8 cellular contexts compared by ENCODE assay signal in the genomic region with DNA sequence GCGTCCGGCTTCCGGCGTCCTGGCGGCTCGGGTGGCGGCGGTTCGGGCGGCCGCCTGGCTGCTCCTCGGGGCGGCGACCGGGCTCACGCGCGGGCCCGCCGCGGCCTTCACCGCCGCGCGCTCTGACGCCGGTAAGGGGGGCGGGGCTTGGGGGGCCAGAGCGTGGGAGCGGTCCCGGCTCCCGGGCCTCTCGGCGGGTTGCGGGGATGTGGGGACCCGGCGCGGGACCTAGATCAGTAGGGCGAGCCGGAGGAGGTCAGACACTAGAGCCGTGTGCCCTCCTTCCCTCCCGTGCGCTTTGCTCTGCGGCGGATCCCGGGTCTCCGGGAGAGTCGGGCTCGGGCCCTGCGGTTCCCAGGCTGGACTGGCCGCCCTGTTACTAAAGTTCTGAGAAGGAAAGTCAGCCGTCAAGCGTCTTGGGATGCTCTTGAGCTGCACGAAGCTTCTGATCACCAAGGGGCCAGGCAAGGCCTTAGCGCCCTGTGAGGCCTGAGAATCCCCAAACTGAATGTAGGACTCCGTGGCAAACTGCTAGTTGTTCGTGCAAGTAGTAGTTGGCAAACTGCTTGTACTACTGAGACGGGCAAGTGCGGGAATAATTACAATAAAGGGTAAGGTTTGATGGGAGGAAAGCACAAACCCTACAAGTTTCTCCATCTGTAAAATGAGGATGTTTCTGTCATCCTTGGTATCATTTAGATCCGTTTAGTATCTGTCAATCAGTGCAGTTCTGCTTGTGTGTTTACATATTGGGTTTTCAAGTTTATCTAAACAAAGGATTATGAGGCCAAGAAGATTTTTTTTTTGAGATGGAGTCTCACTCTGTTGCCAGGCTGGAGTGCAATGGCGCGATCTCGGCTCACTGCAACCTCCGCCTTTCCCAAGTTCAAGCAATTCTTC. TPM values are rescaled to one million over a fixed set of nuclear protein-coding genes. Genes with fewer than 3 reads are reported as not detected.
DNase-seq lines count a peak whose midpoint lies in the region; ATAC-seq and TF ChIP-seq lines count a peak whose summit lies in the region.

No MANE protein-coding gene starts in this region.

- H3K36me3 ChIP-seq in CD4-positive, alpha-beta memory T cell (ENCODE audit: insufficient read depth, low read length): no peaks in the 10 kb centered on the region

- H3K36me3 Mint-ChIP-seq in CD4-positive, alpha-beta memory T cell: peaks cover 5 to 7% of the 10 kb centered on the region in 2 donors

- peaks cover 21% of the 10 kb centered on the region for H3K4me1 ChIP-seq in CD4-positive, alpha-beta memory T cell (ENCODE audit: insufficient read depth, low read length)

- H3K4me1 Mint-ChIP-seq in CD4-positive, alpha-beta memory T cell: peaks cover 14 to 33% (median 24%) of the 10 kb centered on the region in 4 donors

- H3K27me3 ChIP-seq in CD4-positive, alpha-beta memory T cell (ENCODE audit: insufficient read depth, low read length): no peaks in the 10 kb centered on the region

- no peaks in the 10 kb centered on the region for H3K9me3 Mint-ChIP-seq in CD4-positive, alpha-beta memory T cell

- H3K27me3 Mint-ChIP-seq in CD4-positive, alpha-beta memory T cell: no peaks in the 10 kb centered on the region

- peak overlapping the region; percentile 99 for H3K27ac ChIP-seq in CD4-positive, alpha-beta memory T cell (ENCODE audit: low read depth, low read length)

- intact Hi-C loops in CD4-positive, alpha-beta memory T cell (cut with micrococcal nuclease): loop anchor here (1.0 kb wide), 4 partner anchors 27 to 280 kb away; partner anchors contain the start of genes NCBP2, PAK2 and UBXN7
- intact Hi-C loops in left colon (cut with DNase I, micrococcal nuclease): no loop called here

- peak overlapping the region; percentile 90 to 97 (median 93) for H3K27ac Mint-ChIP-seq in CD4-positive, alpha-beta memory T cell

- POLR2A ChIA-PET in CD4-positive, alpha-beta memory T cell (lab: Charles Lee; ENCODE audit: partially characterized antibody): interaction anchor here (0.6 to 3.6 kb wide), 17 partner anchors 13 to 395 kb away, joined by 3 to 59 read pairs (median 5); partner anchors contain the start of genes DYNLT2B, FBXO45, NCBP2 and PAK2
- POLR2A ChIA-PET in GM10248 (lab: Yijun Ruan, JAX): interaction anchor here (1.0 to 2.0 kb wide), 2 partner anchors 27 to 28 kb away, joined by 3 to 7 read pairs; partner anchors contain the start of gene PAK2

- peak overlapping the region; percentile 74 to 88 (median 84) for H3K4me3 Mint-ChIP-seq in CD4-positive, alpha-beta memory T cell

- ATAC-seq in GM19455 (IDR thresholded peaks at IDR 0.05; ENCODE audit: unreplicated experiment) (peak; percentile 59), left colon (peak; percentile 82)

- CTCF ChIA-PET in CD4-positive, alpha-beta memory T cell (lab: Charles Lee; ENCODE audit: partially characterized antibody): interaction anchor here (1.2 to 1.9 kb wide), 3 partner anchors 28 to 104 kb away, joined by 3 to 9 read pairs (median 5); partner anchors contain the start of gene PAK2
- CTCF ChIA-PET in GM10248 (lab: Yijun Ruan, JAX): interaction anchor here (1.0 kb wide), 1 partner anchor 28 kb away, joined by 4 read pairs; no protein-coding TSS in a partner anchor

- H3K4me3 ChIP-seq in CD4-positive, alpha-beta memory T cell (ENCODE audit: low read length in 2 of 2): peak overlapping the region; percentile 7 to 68
- H3K4me3 ChIP-seq in cardiac fibroblast (replicated peaks in 1 of 2; ENCODE audit: low read depth in 2 of 2, low read length in 2 of 2): peak overlapping the region; percentile 71 to 90

- DNase-seq in CD4-positive, alpha-beta memory T cell: peak in 1 of 5 donors; percentile 73
- DNase-seq in HPDE6-E6E7 (ENCODE audit: extremely low spot score) (peak; percentile 27), T-helper 2 cell (peak in 4 of 5 experiments; percentile 50 to 69 (median 52)), cardiac fibroblast (ENCODE audit: low read depth in 2 of 2) (peak; percentile 67 to 74), left colon (peak; percentile 51 to 78), GM10248 (ENCODE audit: extremely low spot score) (no peak)
- DNase-seq in stimulated activated CD4-positive, alpha-beta T cell treated with anti-CD3 and anti-CD28 coated beads, Interleukin-1b, Interleukin-23, amount 100 ng/mL, for 1 hour (ENCODE audit: low read depth in 2 of 2): peak; percentile 39 to 53

- no peaks in the 10 kb centered on the region for H3K9me3 ChIP-seq in CD4-positive, alpha-beta memory T cell (ENCODE audit: control insufficient read depth in 1 of 2, low read length in 2 of 2)

- TF ChIP-seq CTCF in cardiac fibroblast (IDR thresholded peaks at IDR 0.05; ENCODE audit: low read depth, low read length) (no peak), GM10248 (IDR thresholded peaks at IDR 0.05; ENCODE audit: control extremely low read depth, extremely low read depth, low read depth, missing control alignments) (no peak)

RNA-seq across cellular contexts. Expression of gene PIGX, which starts 0.6 kb away (rescaled TPM):
- 10 to 100 TPM; 19.1 to 23.7 TPM for total RNA-seq in CD4-positive, alpha-beta memory T cell
- polyA plus RNA-seq in CD4-positive, alpha-beta memory T cell: 10 to 100 TPM; 34.1 to 37.4 TPM
- 10 to 100 TPM; 24.5 to 31.7 TPM for total RNA-seq in left colon

RNA-seq across cellular contexts. Expression of gene CEP19, which starts 0.7 kb away (rescaled TPM):
- 1 to 10 TPM; 7.8 to 8.2 TPM for total RNA-seq in CD4-positive, alpha-beta memory T cell
- 10 to 100 TPM in 1 of 2 donors, 1 to 10 TPM in 1; 5.4 to 10.8 TPM for polyA plus RNA-seq in CD4-positive, alpha-beta memory T cell
- total RNA-seq in left colon: under 1 TPM; 0.43 to 0.78 TPM

RNA-seq across cellular contexts. Expression of gene PAK2, which starts 26.9 kb away (rescaled TPM):
- total RNA-seq in CD4-positive, alpha-beta memory T cell: 10 to 100 TPM; 80.4 to 97.4 TPM
- polyA plus RNA-seq in CD4-positive, alpha-beta memory T cell: 10 to 100 TPM; 29.1 to 39.4 TPM
- total RNA-seq in left colon: 10 to 100 TPM; 73.2 TPM

Comparison
In these comparisons a context has a peak if more than half of its experiments do, and no peak if none do; other contexts are left out.
1. RNA of gene CEP19, which starts 0.7 kb away (total RNA-seq): 7.8 to 8.2 TPM in CD4-positive, alpha-beta memory T cell; 0.43 to 0.78 TPM in left colon; every median in the first group is over 4 times any median in the second.